In genomic region chr6:32436995-32437836, GRCh38 we compare ENCODE assay signal across 8 cellular contexts. TPM values are rescaled to one million over a fixed set of nuclear protein-coding genes. Genes with fewer than 3 reads are reported as not detected.
DNase-seq lines count a peak whose midpoint lies in the region; ATAC-seq and TF ChIP-seq lines count a peak whose summit lies in the region.

No MANE protein-coding gene starts in this region.

- TF ChIP-seq CTCF in GM12864 (IDR thresholded peaks at IDR 0.05; ENCODE audit: low read depth, low read length, missing control alignments), result no peak
- no peak for TF ChIP-seq CTCF in PC-9 (conservative IDR thresholded peaks at IDR 0.05)

- intact Hi-C loops in Right ventricle myocardium superior (cut with DNase I) (no loop called here), PC-9 (cut with micrococcal nuclease; ENCODE audit: unreplicated experiment) (no loop called here), left colon (cut with DNase I, micrococcal nuclease) (no loop called here)

- no peaks in the 10 kb centered on the region for H4K20me1 ChIP-seq in PC-9 (ENCODE audit: insufficient read depth)

- no TSS peak for BruUV-seq in PC-9 (replicated peaks; lab: Mats Ljungman, UMichigan)

- H3K9me3 ChIP-seq in PC-9 (ENCODE audit: insufficient read depth, low read depth), result no peaks in the 10 kb centered on the region

- CTCF ChIA-PET in PC-9 (lab: Charles Lee), result no interaction called here

- no peaks in the 10 kb centered on the region for H3K79me2 ChIP-seq in PC-9 (ENCODE audit: low read depth)

- H3K4me1 ChIP-seq in PC-9 (replicated peaks; ENCODE audit: insufficient read depth), result no peaks in the 10 kb centered on the region

- peaks cover 11% of the 10 kb centered on the region for H3K27me3 ChIP-seq in PC-9 (ENCODE audit: insufficient read depth, low read depth)

- ATAC-seq in GM21825 (IDR thresholded peaks at IDR 0.05; ENCODE audit: unreplicated experiment) (peak; percentile 65), Right ventricle myocardium superior (ENCODE audit: poor library complexity) (peak; percentile 53), left colon (no peak)

- H2AFZ ChIP-seq in PC-9, result no peak overlapping the region

- H3K4me3 ChIP-seq in GM12864 (ENCODE audit: low read depth, low read length), result no peak overlapping the region
- no peak overlapping the region for H3K4me3 ChIP-seq in PC-9

- H3K36me3 ChIP-seq in PC-9 (ENCODE audit: low read depth), result no peaks in the 10 kb centered on the region

- POLR2A ChIA-PET in PC-9 (lab: Charles Lee; ENCODE audit: unreplicated experiment), result no interaction called here

- no peaks in the 10 kb centered on the region; the same call in 1 of the 2 replicates for H3K9me2 ChIP-seq in PC-9 (ENCODE audit: insufficient read depth)

- H3F3A ChIP-seq in PC-9 (ENCODE audit: insufficient read depth, low read depth), result no peaks in the 10 kb centered on the region

- DNase-seq in GM12864 (ENCODE audit: low read depth) (peak; percentile 92), MV-4-11 (lab: John Stamatoyannopoulos, UW) (peak; percentile 94), Right ventricle myocardium superior (no peak), PC-9 (no peak), NCI-H524 (lab: John Stamatoyannopoulos, UW) (no peak), 8988T (no peak), left colon (no peak)

- no peak overlapping the region for H3K27ac ChIP-seq in PC-9

- H3K4me2 ChIP-seq in PC-9, result no peak overlapping the region

RNA-seq across cellular contexts. Expression of gene HLA-DRA, which starts 2.5 kb away (rescaled TPM):
- total RNA-seq in Right ventricle myocardium superior (82.4 TPM), PC-9 (2021) (not detected in 2 replicates), left colon (100 to 1,000 TPM in 1 of 2 donors, 10 to 100 TPM in 1; 29.3 to 159 TPM)

RNA-seq across cellular contexts. Expression of gene BTNL2, which starts 30.2 kb away (rescaled TPM):
- not detected for total RNA-seq in Right ventricle myocardium superior
- not detected in 2 replicates for total RNA-seq in PC-9 (2021)
- total RNA-seq in left colon, result not detected

Comparison
In these comparisons a context has a peak if more than half of its experiments do, and no peak if none do; other contexts are left out.
1. DNase-seq: peak in GM12864 (single experiment) and MV-4-11 (single experiment); none in Right ventricle myocardium superior (single experiment), PC-9 (0 of 2), NCI-H524 (0 of 2), 8988T (single experiment) and left colon (0 of 2).
2. RNA of gene HLA-DRA, which starts 2.5 kb away (total RNA-seq): 29.3 to 159 TPM in left colon and 82.4 TPM in Right ventricle myocardium superior (single experiment); not detected in PC-9; every median in the first group is over 10 times any median in the second.